Comparison of ENCODE assay signal across 14 cellular contexts in the genomic region with DNA sequence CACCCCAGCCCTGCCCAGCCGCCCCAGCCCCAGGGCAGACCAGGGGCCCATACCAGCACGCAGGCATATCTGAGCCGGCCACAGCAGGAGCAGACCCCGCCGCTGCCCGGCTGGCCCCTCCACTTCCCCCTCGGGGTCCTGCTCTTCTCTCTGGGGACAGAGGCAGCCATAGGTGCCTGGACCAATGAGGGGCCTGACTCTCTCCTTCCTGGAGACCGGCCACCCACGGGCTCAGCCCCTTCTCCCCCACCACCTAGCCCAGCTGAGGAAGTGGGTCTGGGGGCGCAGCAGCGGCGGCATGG. TPM values are rescaled to one million over a fixed set of nuclear protein-coding genes. Genes with fewer than 3 reads are reported as not detected.
DNase-seq lines count a peak whose midpoint lies in the region; ATAC-seq and TF ChIP-seq lines count a peak whose summit lies in the region.
"Had no signal": no experiment of that assay in that cellular context is flagged by ENCODE, and none has a peak within 500 bp of the region (broad histone marks: within the 10 kb centered on the region; RNA-seq: fewer than 3 reads in every experiment).

No MANE protein-coding gene starts in this region.

- no peaks in the 10 kb centered on the region for H3K27me3 Mint-ChIP-seq in stimulated activated naive CD8-positive, alpha-beta T cell treated with anti-CD3 and anti-CD28 coated beads, Interleukin-15, Interleukin-2, amounts not matched to agents 100 ng/mL and 50 ng/mL, for 24 hours
- no peaks in the 10 kb centered on the region for H3K27me3 Mint-ChIP-seq in activated CD8-positive, alpha-beta T cell treated with anti-CD3 and anti-CD28 coated beads, Interleukin-2, amount 10 ng/mL, durations not matched to agents 7 days and 5 days (ENCODE audit: low read depth)
- H3K27me3 Mint-ChIP-seq in memory B cell, result no peaks in the 10 kb centered on the region
- no peaks in the 10 kb centered on the region for H3K27me3 Mint-ChIP-seq in H9 (ENCODE audit: low read depth)
- H3K27me3 Mint-ChIP-seq in immature natural killer cell (ENCODE audit: low read depth in 3 of 3), result peaks cover 11 to 34% (median 22%) of the 10 kb centered on the region in 3 donors

- no peak overlapping the region for H4K5ac ChIP-seq in H9 (ENCODE audit: insufficient read length, low read depth, low read length)

- no peaks in the 10 kb centered on the region for H4K20me1 ChIP-seq in H9 (ENCODE audit: control insufficient read depth, insufficient read depth, insufficient read length)

- H3K4me3 Mint-ChIP-seq in stimulated activated naive CD8-positive, alpha-beta T cell treated with anti-CD3 and anti-CD28 coated beads, Interleukin-15, Interleukin-2, amounts not matched to agents 100 ng/mL and 50 ng/mL, for 24 hours, result peak overlapping the region; percentile 89
- H3K4me3 Mint-ChIP-seq in activated CD8-positive, alpha-beta T cell treated with anti-CD3 and anti-CD28 coated beads, Interleukin-2, amount 10 ng/mL, durations not matched to agents 7 days and 5 days, result peak overlapping the region; percentile 93
- H3K4me3 Mint-ChIP-seq in memory B cell (peak overlapping the region; percentile 57), H9 (no peak overlapping the region), immature natural killer cell (peak overlapping the region in 1 of 5 donors; percentile 12)

- peaks cover 19% of the 10 kb centered on the region for H3K23me2 ChIP-seq in H9 (ENCODE audit: insufficient read length, low read depth, low read length, poor library complexity, severe bottlenecking)

- ATAC-seq in stimulated activated naive CD8-positive, alpha-beta T cell treated with anti-CD3 and anti-CD28 coated beads, Interleukin-15, Interleukin-2, amounts not matched to agents 100 U/mL and 50 U/mL, for 24 hours, result no peak
- no peak for ATAC-seq in activated CD8-positive, alpha-beta T cell treated with anti-CD3 and anti-CD28 coated beads, Interleukin-2, amount 10 ng/mL, durations not matched to agents 7 days and 5 days
- ATAC-seq in memory B cell (ENCODE audit: low read depth), result no peak

- H3K23ac ChIP-seq in H9 (ENCODE audit: insufficient read length, low read depth, low read length), result no peak overlapping the region

- DNase-seq in stimulated activated naive CD8-positive, alpha-beta T cell treated with anti-CD3 and anti-CD28 coated beads, Interleukin-15, Interleukin-2, amounts not matched to agents 100 U/mL and 50 U/mL, for 24 hours, result no peak
- DNase-seq in activated CD8-positive, alpha-beta T cell treated with anti-CD3 and anti-CD28 coated beads, Interleukin-2, amount 10 ng/mL, durations not matched to agents 7 days and 5 days, result no peak
- DNase-seq in memory B cell (ENCODE audit: low spot score in 2 of 2), result no peak
- no peak for DNase-seq in effector CD4-positive, alpha-beta T cell
- DNase-seq in H9, result no peak
- DNase-seq in NCI-H82 (lab: John Stamatoyannopoulos, UW), result no peak
- no peak for DNase-seq in immature natural killer cell
- DNase-seq: foreskin fibroblast; stimulated activated CD4-positive, alpha-beta T cell treated with anti-CD3 and anti-CD28 coated beads, Interleukin-12 subunit alpha, Interleukin-12 subunit beta, amount 100 ng/mL, for 4 hours had no signal

- H2BK5ac ChIP-seq in H9 (ENCODE audit: insufficient read length, low read length), result no peak overlapping the region

- H2BK15ac ChIP-seq in H9 (ENCODE audit: low read depth, low read length), result no peak overlapping the region

- H2BK20ac ChIP-seq in H9 (ENCODE audit: low read depth, low read length, poor library complexity, severe bottlenecking), result no peak overlapping the region

- no peaks in the 10 kb centered on the region; the same call in 1 of the 2 replicates for H3K79me2 ChIP-seq in H9 (ENCODE audit: insufficient read depth, low read length)

- peaks cover 79% of the 10 kb centered on the region for H3K4me1 Mint-ChIP-seq in stimulated activated naive CD8-positive, alpha-beta T cell treated with anti-CD3 and anti-CD28 coated beads, Interleukin-15, Interleukin-2, amounts not matched to agents 100 ng/mL and 50 ng/mL, for 24 hours (ENCODE audit: low read depth)
- H3K4me1 Mint-ChIP-seq in activated CD8-positive, alpha-beta T cell treated with anti-CD3 and anti-CD28 coated beads, Interleukin-2, amount 10 ng/mL, durations not matched to agents 7 days and 5 days (ENCODE audit: low read depth), result peaks cover 70% of the 10 kb centered on the region
- peaks cover 59% of the 10 kb centered on the region for H3K4me1 Mint-ChIP-seq in memory B cell
- peaks cover 13 to 20% of the 10 kb centered on the region in 2 experiments for H3K4me1 Mint-ChIP-seq in H9
- H3K4me1 Mint-ChIP-seq in immature natural killer cell, result peaks cover 60 to 63% of the 10 kb centered on the region in 2 donors

- no peak overlapping the region for H3K18ac ChIP-seq in H9 (ENCODE audit: insufficient read length, low read depth, low read length)

- no peaks in the 10 kb centered on the region for H3K79me1 ChIP-seq in H9 (ENCODE audit: insufficient read depth, low read depth, low read length, poor library complexity, severe bottlenecking)

- no peaks in the 10 kb centered on the region for H3K9me3 ChIP-seq in H9 (ENCODE audit: control insufficient read depth, low read depth, low read length)

- H3K14ac ChIP-seq in H9 (ENCODE audit: insufficient read depth, low read length), result no peak overlapping the region

- no peak overlapping the region for H4K91ac ChIP-seq in H9 (ENCODE audit: insufficient read length, low read depth, low read length)

- no peaks in the 10 kb centered on the region for H3K27me3 ChIP-seq in H9 (ENCODE audit: insufficient read depth, low read length)

- peaks cover 27% of the 10 kb centered on the region for H3K36me3 Mint-ChIP-seq in stimulated activated naive CD8-positive, alpha-beta T cell treated with anti-CD3 and anti-CD28 coated beads, Interleukin-15, Interleukin-2, amounts not matched to agents 100 ng/mL and 50 ng/mL, for 24 hours (ENCODE audit: low read depth)
- H3K36me3 Mint-ChIP-seq in activated CD8-positive, alpha-beta T cell treated with anti-CD3 and anti-CD28 coated beads, Interleukin-2, amount 10 ng/mL, durations not matched to agents 7 days and 5 days (ENCODE audit: low read depth), result peaks cover 71% of the 10 kb centered on the region
- H3K36me3 Mint-ChIP-seq in memory B cell (peaks cover 25% of the 10 kb centered on the region), H9 (ENCODE audit: insufficient read depth in 1 of 3, low read depth in 3 of 3) (peaks cover 7 to 28% (median 22%) of the 10 kb centered on the region in 3 experiments), immature natural killer cell (peaks cover 3 to 24% (median 5%) of the 10 kb centered on the region in 3 donors)

- H3K27ac ChIP-seq in H9 (ENCODE audit: insufficient read length, low read depth, low read length), result no peak overlapping the region

- no peak overlapping the region for H3K9ac ChIP-seq in H9 (ENCODE audit: extremely low read depth, insufficient read length, low read length)

- peaks cover 10% of the 10 kb centered on the region; the same call in 1 of the 2 replicates for H3K4me1 ChIP-seq in H9 (ENCODE audit: insufficient read depth, low read length)

- no peak overlapping the region for H3K27ac Mint-ChIP-seq in stimulated activated naive CD8-positive, alpha-beta T cell treated with anti-CD3 and anti-CD28 coated beads, Interleukin-15, Interleukin-2, amounts not matched to agents 100 ng/mL and 50 ng/mL, for 24 hours
- H3K27ac Mint-ChIP-seq in activated CD8-positive, alpha-beta T cell treated with anti-CD3 and anti-CD28 coated beads, Interleukin-2, amount 10 ng/mL, durations not matched to agents 7 days and 5 days, result peak overlapping the region; percentile 67
- peak overlapping the region; percentile 88 for H3K27ac Mint-ChIP-seq in memory B cell
- no peak overlapping the region for H3K27ac Mint-ChIP-seq in H9
- H3K27ac Mint-ChIP-seq in immature natural killer cell, result peak overlapping the region in 1 of 6 donors; percentile 53

- no peak overlapping the region for H3T11ph ChIP-seq in H9 (ENCODE audit: low read length)

- CTCF ChIA-PET in activated CD8-positive, alpha-beta T cell treated with anti-CD3 and anti-CD28 coated beads, Interleukin-2, amount 10 ng/mL, durations not matched to agents 7 days and 5 days (lab: Charles Lee), result interaction anchor here (0.8 to 11.1 kb wide), 4 partner anchors 11 to 127 kb away, joined by 3 to 133 read pairs (median 8); no protein-coding TSS in a partner anchor

- no peak overlapping the region for H2AK5ac ChIP-seq in H9 (ENCODE audit: insufficient read length, low read length)

- no peak overlapping the region for H2AFZ ChIP-seq in H9 (ENCODE audit: low read length)

- POLR2A ChIA-PET in activated CD8-positive, alpha-beta T cell treated with anti-CD3 and anti-CD28 coated beads, Interleukin-2, amount 10 ng/mL, durations not matched to agents 7 days and 5 days (lab: Charles Lee), result interaction anchor here (1.2 to 13.9 kb wide), 4 partner anchors 10 to 52 kb away, joined by 4 to 182 read pairs (median 20); no protein-coding TSS in a partner anchor

- no peak overlapping the region for H4K8ac ChIP-seq in H9 (replicated peaks; ENCODE audit: insufficient read length, low read depth, low read length)

- no peak overlapping the region for H2BK120ac ChIP-seq in H9 (ENCODE audit: low read depth, low read length, poor library complexity, severe bottlenecking)

- no peak overlapping the region for H3K56ac ChIP-seq in H9 (ENCODE audit: insufficient read length, low read depth, low read length)

- no peak overlapping the region for H3K4ac ChIP-seq in H9 (ENCODE audit: low read depth, low read length)

- H2BK12ac ChIP-seq in H9 (ENCODE audit: insufficient read length, low read depth, low read length), result no peak overlapping the region

- no peak overlapping the region for H3K4me2 ChIP-seq in H9 (ENCODE audit: insufficient read depth, insufficient read length, low read length)

- no peaks in the 10 kb centered on the region for H3K9me3 Mint-ChIP-seq in stimulated activated naive CD8-positive, alpha-beta T cell treated with anti-CD3 and anti-CD28 coated beads, Interleukin-15, Interleukin-2, amounts not matched to agents 100 ng/mL and 50 ng/mL, for 24 hours
- no peaks in the 10 kb centered on the region for H3K9me3 Mint-ChIP-seq in activated CD8-positive, alpha-beta T cell treated with anti-CD3 and anti-CD28 coated beads, Interleukin-2, amount 10 ng/mL, durations not matched to agents 7 days and 5 days (ENCODE audit: insufficient read depth)
- H3K9me3 Mint-ChIP-seq in memory B cell (no peaks in the 10 kb centered on the region), H9 (no peaks in the 10 kb centered on the region; a peak in 2 of 5 replicates), immature natural killer cell (no peaks in the 10 kb centered on the region)

- no peak for TF ChIP-seq CTCF in H9 (conservative IDR thresholded peaks at IDR 0.05)

- WGBS in H9 (ENCODE audit: extremely low coverage, insufficient read length, low lambda C conversion rate), result no CpG with 5 or more reads among the region's 12 CpGs

RNA-seq across cellular contexts. Expression of gene TMC6, which starts 3.8 kb away (rescaled TPM):
- 100 to 1,000 TPM; 407 to 476 TPM for total RNA-seq in activated CD8-positive, alpha-beta T cell treated with anti-CD3 and anti-CD28 coated beads, Interleukin-2, amount 10 ng/mL, durations not matched to agents 7 days and 5 days
- 85.7 and 86.8 TPM in 2 replicates for total RNA-seq in H9 (2021)
- polyA plus RNA-seq in immature natural killer cell, result 100 to 1,000 TPM; 194 to 262 (median 203) TPM

RNA-seq across cellular contexts. Expression of gene TMC8, which starts 5.8 kb away (rescaled TPM):
- total RNA-seq in activated CD8-positive, alpha-beta T cell treated with anti-CD3 and anti-CD28 coated beads, Interleukin-2, amount 10 ng/mL, durations not matched to agents 7 days and 5 days, result 100 to 1,000 TPM; 258 to 278 TPM
- 1.0 and 1.9 TPM in 2 replicates for total RNA-seq in H9 (2021)
- 100 to 1,000 TPM in 1 of 3 donors, 10 to 100 TPM in 2; 55.2 to 170 (median 58.2) TPM for polyA plus RNA-seq in immature natural killer cell
- polyA plus RNA-seq: BJ had no signal

RNA-seq across cellular contexts. Expression of gene C17orf99, which starts 21.4 kb away (rescaled TPM):
- not detected for total RNA-seq in activated CD8-positive, alpha-beta T cell treated with anti-CD3 and anti-CD28 coated beads, Interleukin-2, amount 10 ng/mL, durations not matched to agents 7 days and 5 days
- not detected in 2 replicates for total RNA-seq in H9 (2021)
- not detected for polyA plus RNA-seq in immature natural killer cell
- total RNA-seq: NCI-H460, Right ventricle myocardium superior had no signal
- polyA plus RNA-seq: BJ, neural cell had no signal

RNA-seq across cellular contexts. Expression of gene SYNGR2, which starts 43.6 kb away (rescaled TPM):
- total RNA-seq in activated CD8-positive, alpha-beta T cell treated with anti-CD3 and anti-CD28 coated beads, Interleukin-2, amount 10 ng/mL, durations not matched to agents 7 days and 5 days, result 10 to 100 TPM; 41.1 to 44.3 TPM
- total RNA-seq in H9 (2021), result 41.0 and 43.9 TPM in 2 replicates
- 100 to 1,000 TPM; 113 to 230 (median 132) TPM for polyA plus RNA-seq in immature natural killer cell

Comparison
In these comparisons a context has a peak if more than half of its experiments do, and no peak if none do; other contexts are left out.
1. H3K27ac Mint-ChIP-seq: peak in activated CD8-positive, alpha-beta T cell treated with anti-CD3 and anti-CD28 coated beads, Interleukin-2, amount 10 ng/mL, durations not matched to agents 7 days and 5 days (single experiment) and memory B cell (single experiment); none in stimulated activated naive CD8-positive, alpha-beta T cell treated with anti-CD3 and anti-CD28 coated beads, Interleukin-15, Interleukin-2, amounts not matched to agents 100 ng/mL and 50 ng/mL, for 24 hours (single experiment) and H9 (0 of 3).
2. H3K4me3 Mint-ChIP-seq: peak in stimulated activated naive CD8-positive, alpha-beta T cell treated with anti-CD3 and anti-CD28 coated beads, Interleukin-15, Interleukin-2, amounts not matched to agents 100 ng/mL and 50 ng/mL, for 24 hours (single experiment), activated CD8-positive, alpha-beta T cell treated with anti-CD3 and anti-CD28 coated beads, Interleukin-2, amount 10 ng/mL, durations not matched to agents 7 days and 5 days (single experiment) and memory B cell (single experiment); none in H9 (0 of 2).
3. RNA of gene TMC8, which starts 5.8 kb away (total RNA-seq): 258 to 278 TPM in activated CD8-positive, alpha-beta T cell treated with anti-CD3 and anti-CD28 coated beads, Interleukin-2, amount 10 ng/mL, durations not matched to agents 7 days and 5 days; 1.0 to 1.9 TPM in H9; every median in the first group is over 10 times any median in the second.